In genomic region chr6:52670502-52671409, GRCh38 we compare ENCODE assay signal across 8 cellular contexts. TPM values are rescaled to one million over a fixed set of nuclear protein-coding genes. Genes with fewer than 3 reads are reported as not detected.
DNase-seq lines count a peak whose midpoint lies in the region; ATAC-seq, FAIRE-seq and TF ChIP-seq lines count a peak whose summit lies in the region.

Gene TMEM14A (plus strand): TSS chr6:52671113. CDS start chr6:52677103, 5,990 bp downstream.

- H3K14ac ChIP-seq in H1 (ENCODE audit: insufficient read length), result no peak within 1 kb of the TSS
- H3K14ac ChIP-seq in mesenchymal stem cell (ENCODE audit: low read length in 2 of 2), result peak within 1 kb of the TSS in 1 of 2 experiments; percentile 93

- 0 out of 2 replicates have a peak within 1 kb of the TSS, but pooled peaks have one; percentile 78 for H3K18ac ChIP-seq in H1 (ENCODE audit: extremely low read depth, low read length)
- peak within 1 kb of the TSS; percentile 72 to 78 for H3K18ac ChIP-seq in mesenchymal stem cell (ENCODE audit: low read depth in 1 of 2, low read length in 2 of 2)

- CTCF ChIA-PET in H1 (lab: Charles Lee; ENCODE audit: partially characterized antibody), result interaction anchor here (0.7 to 1.2 kb wide), 6 partner anchors 48 to 271 kb away, joined by 3 to 5 read pairs (median 3); partner anchors contain the start of gene GSTA1

- 10% methylated on average over 40 of the region's 42 CpGs; no CpG with 5 or more reads in 1 of the 2 experiments for WGBS in H1 (ENCODE audit: extremely low coverage in 1 of 2, insufficient coverage in 1 of 2, insufficient read length in 1 of 2, insufficient replicate concordance in 2 of 2, low coverage in 1 of 2, low lambda C conversion rate in 2 of 2, missing lambda C conversion rate in 1 of 2), 2 experiments
- 7% methylated on average over 40 of the region's 42 CpGs for WGBS in mesenchymal stem cell

- peak in 1 of 2 experiments; percentile 26; a peak in 1 of 4 replicates for TF ChIP-seq RAD21 in H1 (IDR thresholded peaks at IDR 0.05 in 1 of 2, conservative IDR thresholded peaks at IDR 0.05 in 1 of 2; ENCODE audit: low read depth in 2 of 2, low read length in 2 of 2)

- H3K56ac ChIP-seq in H1 (replicated peaks; ENCODE audit: insufficient read length, low read depth, low read length), result no peak within 1 kb of the TSS

- no peak within 1 kb of the TSS for H2BK20ac ChIP-seq in H1 (ENCODE audit: low read length)

- no peak for TF ChIP-seq EP300 in H1 (IDR thresholded peaks at IDR 0.05; ENCODE audit: borderline replicate concordance in 1 of 2, low read depth in 2 of 2, low read length in 2 of 2)

- H3K4me3 ChIP-seq in H1 (ENCODE audit: extremely low read depth in 1 of 4, insufficient read depth in 2 of 4, low read depth in 3 of 4, low read length in 4 of 4), result peak within 1 kb of the TSS; percentile 60 to 76 (median 71)
- H3K4me3 ChIP-seq in mesenchymal stem cell (ENCODE audit: insufficient read depth in 1 of 2, low read depth in 1 of 2, low read length in 2 of 2), result peak within 1 kb of the TSS; percentile 87 to 91

- H3K4ac ChIP-seq in H1 (replicated peaks; ENCODE audit: insufficient read length, low read depth, low read length) (no peak within 1 kb of the TSS), mesenchymal stem cell (ENCODE audit: low read depth in 1 of 2, low read length in 2 of 2) (peak within 1 kb of the TSS; percentile 35 to 78)

- peak within 1 kb of the TSS; percentile 96 for H2AFZ ChIP-seq in H1 (ENCODE audit: low read length)
- H2AFZ ChIP-seq in mesenchymal stem cell (ENCODE audit: low read depth, low read length), result peak within 1 kb of the TSS; percentile 70

- H3K79me1 ChIP-seq in H1 (ENCODE audit: low read depth, low read length) (no peaks in the 10 kb centered on the region; the same call in 1 of the 2 replicates), mesenchymal stem cell (replicated peaks; ENCODE audit: low read length, poor library complexity, severe bottlenecking) (peaks cover 41% of the 10 kb centered on the region)

- H3K9me3 ChIP-seq in H1 (ENCODE audit: insufficient read depth in 2 of 2, low read depth in 1 of 2, low read length in 1 of 2) (no peaks in the 10 kb centered on the region), mesenchymal stem cell (ENCODE audit: control insufficient read depth, low read length) (no peaks in the 10 kb centered on the region)

- TF ChIP-seq CTCF in H1 (IDR thresholded peaks at IDR 0.05; ENCODE audit: control extremely low read depth in 1 of 3, insufficient read depth in 1 of 3, low read depth in 1 of 3, low read length in 3 of 3), result peak in 2 of 3 experiments; percentile 2 to 29; a peak in 1 of 4 replicates

- FAIRE-seq in HTR-8/SVneo (lab: Jason Lieb, UNC), result peak; percentile 97
- no peak for FAIRE-seq in H1 (lab: Jason Lieb, UNC)

- H2AK5ac ChIP-seq in H1 (ENCODE audit: low read depth, low read length) (no peak within 1 kb of the TSS), mesenchymal stem cell (ENCODE audit: low read length, severe bottlenecking) (peak within 1 kb of the TSS; percentile 57)

- peak; percentile 98 for DNase-seq in COLO829 (ENCODE audit: low spot score)
- DNase-seq in HTR-8/SVneo (ENCODE audit: insufficient read length, low spot score), result peak; percentile 98
- peak; percentile 85 for DNase-seq in NOMO-1 treated with DMSO at 0.1 percent for 48 hours (lab: John Stamatoyannopoulos, UW; ENCODE audit: unreplicated experiment)
- DNase-seq in activated CD8-positive, alpha-beta memory T cell treated with anti-CD3 and anti-CD28 coated beads for 48 hours (ENCODE audit: low read depth in 2 of 3, low spot score in 2 of 3), result peak; percentile 85 to 88 (median 85)
- DNase-seq in H1 (ENCODE audit: low read depth in 1 of 2, low spot score in 2 of 2), result peak; percentile 95 to 98
- peak; percentile 92 for DNase-seq in mesenchymal stem cell
- DNase-seq in stimulated activated CD8-positive, alpha-beta memory T cell treated with anti-CD3 and anti-CD28 coated beads, Interleukin-12 subunit alpha, Interleukin-12 subunit beta, amount 100 ng/mL, for 24 hours (ENCODE audit: extremely low read depth), result peak; percentile 78

- H2BK12ac ChIP-seq in H1 (ENCODE audit: low read depth, low read length), result no peak within 1 kb of the TSS
- no peak within 1 kb of the TSS for H2BK12ac ChIP-seq in mesenchymal stem cell (ENCODE audit: low read length in 2 of 2)

- H3K27ac ChIP-seq in H1 (ENCODE audit: low read depth, low read length) (no peak within 1 kb of the TSS), mesenchymal stem cell (ENCODE audit: low read length, poor library complexity, severe bottlenecking) (peak within 1 kb of the TSS; percentile 17)

- H3K4me1 ChIP-seq in H1 (replicated peaks in 1 of 4; ENCODE audit: control insufficient read depth in 3 of 4, insufficient read depth in 4 of 4, low read length in 3 of 4) (peaks cover 0 to 13% (median 4%) of the 10 kb centered on the region in 4 experiments; a peak in 6 of 7 replicates), mesenchymal stem cell (ENCODE audit: control insufficient read depth, insufficient read depth, low read depth, low read length) (peaks cover 19% of the 10 kb centered on the region)

- H3K23ac ChIP-seq in H1 (ENCODE audit: insufficient read length) (no peak within 1 kb of the TSS), mesenchymal stem cell (ENCODE audit: low read length in 2 of 2) (peak within 1 kb of the TSS in 1 of 2 experiments; percentile 14)

- peak; percentile 98 for ATAC-seq in GM21381 (IDR thresholded peaks at IDR 0.05; ENCODE audit: unreplicated experiment)

- H3K79me2 ChIP-seq in H1 (ENCODE audit: control insufficient read depth in 1 of 2, insufficient read depth in 2 of 2, low read length in 2 of 2), result peaks cover 0 to 1% of the 10 kb centered on the region in 2 experiments; a peak in 1 of 4 replicates

- H2BK120ac ChIP-seq in H1 (replicated peaks; ENCODE audit: low read depth, low read length) (no peak within 1 kb of the TSS), mesenchymal stem cell (ENCODE audit: low read depth, low read length) (no peak within 1 kb of the TSS)

- H4K5ac ChIP-seq in H1 (ENCODE audit: insufficient read length, low read depth, low read length), result no peak within 1 kb of the TSS

- H4K8ac ChIP-seq in H1 (ENCODE audit: extremely low read depth, insufficient read depth, low read length) (peak within 1 kb of the TSS; percentile 87), mesenchymal stem cell (ENCODE audit: low read length) (peak within 1 kb of the TSS; percentile 96)

- peaks cover 4% of the 10 kb centered on the region; the same call in 1 of the 2 replicates for H3K23me2 ChIP-seq in H1 (ENCODE audit: low read depth, low read length)

- H3K36me3 ChIP-seq in H1 (ENCODE audit: control insufficient read depth in 2 of 4, insufficient read depth in 4 of 4, low read length in 3 of 4) (peaks cover 0 to 2% (median 0%) of the 10 kb centered on the region in 4 experiments; a peak in 1 of 8 replicates), mesenchymal stem cell (ENCODE audit: control insufficient read depth in 1 of 2, insufficient read depth in 2 of 2, low read depth in 1 of 2, low read length in 2 of 2) (peaks cover 0 to 23% of the 10 kb centered on the region in 2 experiments)

- POLR2A ChIA-PET in H1 (lab: Charles Lee; ENCODE audit: partially characterized antibody), result interaction anchor here (0.7 to 1.1 kb wide), 2 partner anchors 19 to 386 kb away, joined by 3 read pairs; partner anchors contain the start of gene MCM3

- no peak within 1 kb of the TSS for H4K91ac ChIP-seq in H1 (replicated peaks; ENCODE audit: insufficient read length, low read length)
- H4K91ac ChIP-seq in mesenchymal stem cell (ENCODE audit: low read length), result peak within 1 kb of the TSS; percentile 66

- H3K4me2 ChIP-seq in H1 (ENCODE audit: insufficient read depth in 1 of 2, low read depth in 2 of 2, low read length in 2 of 2), result peak within 1 kb of the TSS; percentile 73 to 91
- H3K4me2 ChIP-seq in mesenchymal stem cell (ENCODE audit: low read length, poor library complexity, severe bottlenecking), result peak within 1 kb of the TSS; percentile 94

- H3K27me3 ChIP-seq in H1 (replicated peaks in 1 of 4; ENCODE audit: control insufficient read depth in 3 of 4, extremely low read depth in 1 of 4, insufficient read depth in 3 of 4, low read length in 3 of 4) (peaks cover 0 to 3% (median 0%) of the 10 kb centered on the region in 4 experiments; a peak in 2 of 7 replicates), mesenchymal stem cell (ENCODE audit: control insufficient read depth in 1 of 2, insufficient read depth in 1 of 2, low read length in 2 of 2) (no peaks in the 10 kb centered on the region)

- H2BK15ac ChIP-seq in H1 (ENCODE audit: low read length), result no peak within 1 kb of the TSS
- H2BK15ac ChIP-seq in mesenchymal stem cell (ENCODE audit: low read depth, poor library complexity, severe bottlenecking), result peak within 1 kb of the TSS; percentile 82

- peak in 1 of 2 experiments; percentile 77; a peak in 2 of 3 replicates for TF ChIP-seq POLR2A in H1 (IDR thresholded peaks at IDR 0.05; ENCODE audit: control extremely low read depth in 1 of 2, low read depth in 2 of 2, low read length in 2 of 2)

- peak within 1 kb of the TSS; percentile 40; the same call in 1 of the 2 replicates for H2BK5ac ChIP-seq in H1 (ENCODE audit: low read depth, low read length)
- H2BK5ac ChIP-seq in mesenchymal stem cell (ENCODE audit: low read depth, low read length, poor library complexity, severe bottlenecking), result no peak within 1 kb of the TSS

- H3K9ac ChIP-seq in H1 (replicated peaks in 1 of 4; ENCODE audit: extremely low read depth in 1 of 4, low read depth in 3 of 4, low read length in 3 of 4) (peak within 1 kb of the TSS in 3 of 4 experiments; percentile 42 to 74 (median 50); a peak in 6 of 7 replicates), mesenchymal stem cell (ENCODE audit: low read length) (peak within 1 kb of the TSS; percentile 87)

- no peaks in the 10 kb centered on the region for H4K20me1 ChIP-seq in H1 (replicated peaks in 1 of 2; ENCODE audit: control insufficient read depth in 1 of 2, insufficient read depth in 2 of 2, low read length in 2 of 2)

TF ChIP-seq in H1, 55 proteins besides CTCF, POLR2A, EP300 and RAD21 (continues in another document):
- TF ChIP-seq JUN (IDR thresholded peaks at IDR 0.05; ENCODE audit: low read depth, low read length) (no peak), PHF8 (conservative IDR thresholded peaks at IDR 0.05; ENCODE audit: low read depth, low read length) (no peak; the same call in 1 of the 2 replicates), NANOG (IDR thresholded peaks at IDR 0.05; ENCODE audit: insufficient read depth, low read depth, low read length, poor library complexity, severe bottlenecking) (no peak), ASH2L (IDR thresholded peaks at IDR 0.05; ENCODE audit: low read length) (peak; percentile 61)

RNA-seq across cellular contexts. Expression of gene TMEM14A, which starts in this region (rescaled TPM):
- total RNA-seq in H1 (2021; fragmentation: NEBNext Ultra II Directional; extraction: Animal tissue kit (Norgen Biotek cat#: 25700)), result 11.2 and 12.5 TPM in 2 replicates
- polyA plus RNA-seq in H1 (2011; rRNA removed), result 8.9 and 11.1 TPM in 2 replicates
- polyA plus RNA-seq in H1 (2011; cell fraction: cytosol; rRNA removed), result 13.4 TPM
- polyA plus RNA-seq in H1 (2011; cell fraction: nucleus; rRNA removed), result 1.9 TPM
- 7.7 to 9.8 TPM (median 9.0 TPM) in 4 replicates for polyA plus RNA-seq in H1 (2012, experiment 1 of 2)
- polyA plus RNA-seq in H1 (2012, experiment 2 of 2), result 11.8 TPM
- 8.2 TPM for polyA plus RNA-seq in H1 (2013, experiment 1 of 2)
- 7.3 TPM for polyA plus RNA-seq in H1 (2013, experiment 2 of 2)
- polyA minus RNA-seq in H1 (2011; rRNA and poly(A)+ RNA removed), result 1.3 and 1.8 TPM in 2 replicates
- polyA minus RNA-seq in H1 (2011; cell fraction: cytosol; rRNA and poly(A)+ RNA removed), result 2.0 TPM
- 3.6 TPM for polyA minus RNA-seq in H1 (2011; cell fraction: nucleus; rRNA and poly(A)+ RNA removed)
- polyA plus RNA-seq in mesenchymal stem cell (2013, experiment 1 of 2), result 28.7 TPM
- 32.6 TPM for polyA plus RNA-seq in mesenchymal stem cell (2013, experiment 2 of 2)
